ENCODE assay signal across 11 cellular contexts in the genomic region with DNA sequence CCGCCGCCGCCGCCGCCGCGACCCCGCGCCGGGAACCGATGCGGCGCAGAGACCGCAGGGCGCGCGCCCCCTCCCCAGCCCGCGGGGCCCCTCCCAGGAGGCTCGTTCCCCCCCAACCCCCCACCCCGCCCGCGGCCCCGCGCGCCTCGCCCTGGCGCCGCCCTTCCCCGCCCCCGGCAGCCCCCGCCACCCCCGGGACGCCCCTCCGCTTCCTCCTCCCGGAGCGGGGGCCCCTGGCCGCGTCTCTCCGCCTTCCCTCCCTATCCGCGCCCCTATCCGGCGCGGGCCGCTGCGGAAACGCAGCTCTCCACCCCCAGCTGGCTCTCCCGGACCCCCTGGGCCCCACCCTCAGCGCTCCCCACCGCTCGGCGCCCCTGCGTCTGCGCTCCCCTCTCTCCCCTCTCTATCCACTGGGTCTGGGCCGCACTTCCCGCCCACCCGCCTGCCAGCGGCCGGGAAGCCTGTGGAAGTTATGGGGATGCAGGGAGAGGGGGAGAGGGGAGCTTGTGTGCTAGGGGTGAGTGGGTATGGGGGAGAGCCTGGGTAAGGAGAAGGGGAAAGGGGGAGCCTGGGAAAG. TPM values are rescaled to one million over a fixed set of nuclear protein-coding genes. Genes with fewer than 3 reads are reported as not detected.
DNase-seq lines count a peak whose midpoint lies in the region; ATAC-seq, FAIRE-seq and TF ChIP-seq lines count a peak whose summit lies in the region.
"Had no signal": no experiment of that assay in that cellular context is flagged by ENCODE, and none has a peak within 500 bp of the region (broad histone marks: within the 10 kb centered on the region; RNA-seq: fewer than 3 reads in every experiment).

A gene with protein sequence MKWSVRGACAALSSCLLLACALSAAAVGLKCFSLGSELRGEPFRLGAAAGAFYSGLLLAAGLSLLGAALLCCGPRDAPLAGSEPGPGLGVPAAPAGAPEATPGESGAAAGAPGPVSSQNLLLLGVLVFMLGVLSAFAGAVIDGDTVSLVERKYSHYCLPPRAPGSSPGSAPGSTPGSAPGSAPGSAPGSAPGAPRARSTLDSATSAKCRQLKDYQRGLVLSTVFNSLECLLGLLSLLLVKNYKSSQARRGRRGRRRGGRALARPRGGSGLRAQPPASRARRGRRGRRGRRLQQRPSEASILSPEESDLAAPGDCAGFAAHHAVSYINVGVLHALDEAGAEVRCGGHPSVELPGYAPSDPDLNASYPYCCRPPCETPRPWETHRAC (minus strand): TSS at position 51 of the 577 bp plus-strand sequence. CDS start 233 bp downstream, outside the sequence.

- H3K27ac Mint-ChIP-seq in Calu3 (ENCODE audit: unreplicated experiment), result no peak within 1 kb of the TSS
- H3K27ac Mint-ChIP-seq in activated naive CD8-positive, alpha-beta T cell treated with anti-CD3 and anti-CD28 coated beads for 36 hours, result no peak within 1 kb of the TSS

- no peaks in the 10 kb centered on the region for H3K4me1 Mint-ChIP-seq in Calu3 (ENCODE audit: low read depth, unreplicated experiment)
- H3K4me1 Mint-ChIP-seq in activated naive CD8-positive, alpha-beta T cell treated with anti-CD3 and anti-CD28 coated beads for 36 hours, result peaks cover 7% of the 10 kb centered on the region

- ATAC-seq in HG03097 (IDR thresholded peaks at IDR 0.05; ENCODE audit: low FRiP score, unreplicated experiment), result no peak

- TF ChIP-seq CTCF in Calu3 (IDR thresholded peaks at IDR 0.05; ENCODE audit: unreplicated experiment) (no peak), keratinocyte (optimal IDR thresholded peaks at IDR 0.05 in 1 of 3, IDR thresholded peaks at IDR 0.05 in 1 of 3, conservative IDR thresholded peaks at IDR 0.05 in 1 of 3; ENCODE audit: extremely low read depth in 1 of 3, insufficient read depth in 2 of 3, low read length in 3 of 3) (no peak)

- H3K36me3 ChIP-seq in ACC112 (ENCODE audit: insufficient read depth, low read length), result no peaks in the 10 kb centered on the region
- H3K36me3 ChIP-seq in keratinocyte (ENCODE audit: control insufficient read depth in 2 of 2, extremely low read depth in 1 of 2, insufficient read depth in 2 of 2, low read length in 2 of 2), result no peaks in the 10 kb centered on the region

- peaks cover 23% of the 10 kb centered on the region for H3K27me3 Mint-ChIP-seq in Calu3 (ENCODE audit: unreplicated experiment)
- peaks cover 82% of the 10 kb centered on the region for H3K27me3 Mint-ChIP-seq in activated naive CD8-positive, alpha-beta T cell treated with anti-CD3 and anti-CD28 coated beads for 36 hours

- peak within 1 kb of the TSS; percentile 31 for H3K4me3 Mint-ChIP-seq in Calu3 (ENCODE audit: low read depth, unreplicated experiment)
- peak within 1 kb of the TSS; percentile 57 for H3K4me3 Mint-ChIP-seq in activated naive CD8-positive, alpha-beta T cell treated with anti-CD3 and anti-CD28 coated beads for 36 hours

- H3K4me3 ChIP-seq in ACC112 (ENCODE audit: low read depth, low read length) (peak within 1 kb of the TSS; percentile 21; the same call in 1 of the 2 replicates), keratinocyte (ENCODE audit: control insufficient read depth in 2 of 3, extremely low read depth in 1 of 3, insufficient read depth in 2 of 3, low read depth in 1 of 3, low read length in 3 of 3) (peak within 1 kb of the TSS in 1 of 3 experiments; percentile 43)

- H3K36me3 Mint-ChIP-seq in Calu3 (ENCODE audit: insufficient read depth, unreplicated experiment), result no peaks in the 10 kb centered on the region
- no peaks in the 10 kb centered on the region for H3K36me3 Mint-ChIP-seq in activated naive CD8-positive, alpha-beta T cell treated with anti-CD3 and anti-CD28 coated beads for 36 hours

- peaks cover 85% of the 10 kb centered on the region for H3K27me3 ChIP-seq in ACC112 (ENCODE audit: insufficient read depth, low read length)
- peaks cover 76% of the 10 kb centered on the region for H3K27me3 ChIP-seq in keratinocyte (ENCODE audit: control insufficient read depth, extremely low read depth, insufficient read depth, low read length)

- H3K9ac ChIP-seq in keratinocyte (ENCODE audit: control insufficient read depth, extremely low read depth, insufficient read depth, low read length), result no peak within 1 kb of the TSS

- H3K27ac ChIP-seq in ACC112 (ENCODE audit: low read depth, low read length) (no peak within 1 kb of the TSS), keratinocyte (ENCODE audit: control insufficient read depth, insufficient read depth, low read length) (no peak within 1 kb of the TSS)

- peaks cover 7% of the 10 kb centered on the region for H4K20me1 ChIP-seq in keratinocyte (ENCODE audit: control insufficient read depth, extremely low read depth, insufficient read depth, low read length)

- FAIRE-seq in keratinocyte (lab: Jason Lieb, UNC), result no peak
- FAIRE-seq: G401.6 had no signal

- peak within 1 kb of the TSS; percentile 64 for H3K4me2 ChIP-seq in keratinocyte (ENCODE audit: control insufficient read depth, extremely low read depth, insufficient read depth, low read depth, low read length)

- H3K79me2 ChIP-seq in ACC112 (ENCODE audit: control insufficient read depth, insufficient read depth, low read length, unreplicated experiment), result no peaks in the 10 kb centered on the region
- H3K79me2 ChIP-seq in keratinocyte (ENCODE audit: control insufficient read depth, insufficient read depth, low read length), result no peaks in the 10 kb centered on the region

- H3K4me1 ChIP-seq in ACC112 (ENCODE audit: control insufficient read depth, insufficient read depth, low read length, unreplicated experiment), result peaks cover 3% of the 10 kb centered on the region
- peaks cover 10% of the 10 kb centered on the region for H3K4me1 ChIP-seq in keratinocyte (ENCODE audit: control insufficient read depth, extremely low read depth, insufficient read depth, low read length)

- no peak within 1 kb of the TSS for H2AFZ ChIP-seq in ACC112 (ENCODE audit: low read length, unreplicated experiment)
- H2AFZ ChIP-seq in keratinocyte (ENCODE audit: control insufficient read depth, low read length), result no peak within 1 kb of the TSS

- DNase-seq in Calu3, result no peak
- DNase-seq in activated naive CD8-positive, alpha-beta T cell treated with anti-CD3 and anti-CD28 coated beads for 36 hours, result no peak
- no peak for DNase-seq in keratinocyte (ENCODE audit: low read depth, low spot score)
- DNase-seq in NCI-H1930 (lab: John Stamatoyannopoulos, UW), result no peak
- no peak for DNase-seq in MV-4-11 (lab: John Stamatoyannopoulos, UW)
- DNase-seq in effector CD8-positive, alpha-beta T cell (lab: John Stamatoyannopoulos, UW), result no peak
- DNase-seq: activated naive CD4-positive, alpha-beta T cell treated with Interleukin-2 at 50 U/mL for 16 hours; MM.1S had no signal

- CTCF ChIA-PET in Calu3 (lab: Charles Lee), result no interaction called here

- no TSS peak for BruUV-seq in Calu3 (replicated peaks; lab: Mats Ljungman, UMichigan)

- H3K9me3 Mint-ChIP-seq in Calu3 (ENCODE audit: low read depth, unreplicated experiment), result peaks cover 6% of the 10 kb centered on the region
- peaks cover 3% of the 10 kb centered on the region for H3K9me3 Mint-ChIP-seq in activated naive CD8-positive, alpha-beta T cell treated with anti-CD3 and anti-CD28 coated beads for 36 hours

- no peaks in the 10 kb centered on the region for H3K9me3 ChIP-seq in keratinocyte (ENCODE audit: control insufficient read depth, low read depth, low read length)

- no peaks in the 10 kb centered on the region for H3K9me1 ChIP-seq in keratinocyte (ENCODE audit: control insufficient read depth, extremely low read depth, insufficient read depth, low read length)

- dilution Hi-C loops in keratinocyte (cut with MboI; ENCODE audit: extremely low pct_ligation_motif_present, low sequenced_read_pairs), result no loop called here

- intact Hi-C loops in Calu3 (cut with micrococcal nuclease; ENCODE audit: unreplicated experiment), result no loop called here

RNA-seq across cellular contexts. Expression of the gene that starts here (rescaled TPM):
- total RNA-seq in Calu3 (2022), result not detected in 2 replicates
- total RNA-seq in activated naive CD8-positive, alpha-beta T cell treated with anti-CD3 and anti-CD28 coated beads for 36 hours, result not detected
- polyA plus RNA-seq in keratinocyte, result not detected in 3 replicates
- not detected for polyA plus RNA-seq in keratinocyte (2011; ENCODE audit: low read depth)
- not detected in 2 replicates for polyA plus RNA-seq in keratinocyte (2011; cell fraction: cytosol; rRNA removed)
- polyA plus RNA-seq in keratinocyte (2011; cell fraction: nucleus; rRNA removed), result not detected in 2 replicates
- polyA plus RNA-seq in keratinocyte (2012; ENCODE audit: low replicate concordance), result not detected in 2 replicates
- not detected in 3 replicates for polyA minus RNA-seq in keratinocyte
- polyA minus RNA-seq in keratinocyte (2011; cell fraction: cytosol; rRNA and poly(A)+ RNA removed), result not detected
- polyA minus RNA-seq in keratinocyte (2011; cell fraction: nucleus; rRNA and poly(A)+ RNA removed), result not detected in 2 replicates
